ENCODE assay signal across 24 cellular contexts in genomic region chr3:112736386-112736785, GRCh38.
DNase-seq lines count a peak whose midpoint lies in the region; ATAC-seq and TF ChIP-seq lines count a peak whose summit lies in the region.
"Had no signal": no experiment of that assay in that cellular context is flagged by ENCODE, and none has a peak within 500 bp of the region (broad histone marks: within the 10 kb centered on the region; RNA-seq: fewer than 3 reads in every experiment).

No MANE protein-coding gene starts in this region.

- WGBS in gastroesophageal sphincter (ENCODE audit: low coverage in 1 of 2), 2 donors: 74 to 81% methylated on average over 4 of the region's 5 CpGs

- DNase-seq in T-helper 2 cell treated with Interferon-gamma antibody and Interleukin-4, amounts not matched to agents 5 μg/mL and 100 μg/mL, for 36 hours (ENCODE audit: low spot score): no peak
- DNase-seq in T-helper 2 cell (no peak), amniotic stem cell (lab: John Stamatoyannopoulos, UW) (no peak), SKM-1 (lab: John Stamatoyannopoulos, UW; ENCODE audit: unreplicated experiment) (no peak)
- no peak for DNase-seq in CD4-positive, alpha-beta memory T cell
- no peak for DNase-seq in activated CD8-positive, alpha-beta T cell treated with anti-CD3 and anti-CD28 coated beads, Interleukin-2, amount 10 ng/mL, durations not matched to agents 7 days and 5 days
- no peak for DNase-seq in naive thymus-derived CD4-positive, alpha-beta T cell
- DNase-seq: 8988T; activated T-cell treated with anti-CD3 and anti-CD28 coated beads, Interleukin-2, amount 50 U/mL, for 4 hours; amygdala; heart left ventricle; Kasumi-1; left colon; NCI-H187 treated with DMSO at 0.1 percent for 48 hours; NCI-H2227 treated with DMSO at 0.1 percent for 48 hours; NCI-H748 treated with DMSO at 0.1 percent for 48 hours; retina; stimulated activated CD4-positive, alpha-beta T cell treated with anti-CD3 and anti-CD28 coated beads, Interleukin-2, amount 100 ng/mL, for 48 hours; stomach had no signal

- no peak overlapping the region for H3K4me3 ChIP-seq in CD4-positive, alpha-beta memory T cell (ENCODE audit: low read length in 2 of 2)
- no peak overlapping the region for H3K4me3 ChIP-seq in naive thymus-derived CD4-positive, alpha-beta T cell (ENCODE audit: low read length)
- H3K4me3 ChIP-seq in gastroesophageal sphincter: no peak overlapping the region
- H3K4me3 ChIP-seq: GM23338, heart left ventricle, stomach, tibial nerve had no signal

- H3K4me3 Mint-ChIP-seq in T-helper 2 cell treated with Interferon-gamma antibody and Interleukin-4, amounts not matched to agents 5 μg/mL and 100 μg/mL, for 36 hours: peak overlapping the region; percentile 29
- H3K4me3 Mint-ChIP-seq in CD4-positive, alpha-beta memory T cell: peak overlapping the region in 3 of 8 donors; percentile 16 to 70 (median 52)
- no peak overlapping the region for H3K4me3 Mint-ChIP-seq in activated CD8-positive, alpha-beta T cell treated with anti-CD3 and anti-CD28 coated beads, Interleukin-2, amount 10 ng/mL, durations not matched to agents 7 days and 5 days
- H3K4me3 Mint-ChIP-seq in naive thymus-derived CD4-positive, alpha-beta T cell: peak overlapping the region in 8 of 10 donors; percentile 31 to 62 (median 50)
- H3K4me3 Mint-ChIP-seq: activated T-cell treated with anti-CD3 and anti-CD28 coated beads, Interleukin-2, amount 50 U/mL, for 4 hours; B cell; GM23338; memory B cell had no signal

- no peak for TF ChIP-seq POLR2A in gastroesophageal sphincter (IDR thresholded peaks at IDR 0.05)

- no peak for TF ChIP-seq CTCF in gastroesophageal sphincter (IDR thresholded peaks at IDR 0.05)

- H3K4me1 Mint-ChIP-seq in T-helper 2 cell treated with Interferon-gamma antibody and Interleukin-4, amounts not matched to agents 5 μg/mL and 100 μg/mL, for 36 hours (ENCODE audit: low read depth): peaks cover 58% of the 10 kb centered on the region
- H3K4me1 Mint-ChIP-seq in CD4-positive, alpha-beta memory T cell: peaks cover 45 to 66% (median 55%) of the 10 kb centered on the region in 4 donors
- peaks cover 59% of the 10 kb centered on the region for H3K4me1 Mint-ChIP-seq in activated CD8-positive, alpha-beta T cell treated with anti-CD3 and anti-CD28 coated beads, Interleukin-2, amount 10 ng/mL, durations not matched to agents 7 days and 5 days (ENCODE audit: low read depth)
- peaks cover 31 to 65% (median 61%) of the 10 kb centered on the region in 7 donors for H3K4me1 Mint-ChIP-seq in naive thymus-derived CD4-positive, alpha-beta T cell

- H3K36me3 ChIP-seq in CD4-positive, alpha-beta memory T cell (ENCODE audit: insufficient read depth, low read length): no peaks in the 10 kb centered on the region
- H3K36me3 ChIP-seq in naive thymus-derived CD4-positive, alpha-beta T cell (ENCODE audit: control insufficient read depth in 2 of 3, insufficient read depth in 3 of 3, low read length in 3 of 3): no peaks in the 10 kb centered on the region
- no peaks in the 10 kb centered on the region for H3K36me3 ChIP-seq in gastroesophageal sphincter
- H3K36me3 ChIP-seq: heart left ventricle, stomach, tibial nerve had no signal

- peaks cover 71% of the 10 kb centered on the region for H3K4me1 ChIP-seq in CD4-positive, alpha-beta memory T cell (ENCODE audit: insufficient read depth, low read length)
- H3K4me1 ChIP-seq in naive thymus-derived CD4-positive, alpha-beta T cell (ENCODE audit: control insufficient read depth in 2 of 2, insufficient read depth in 2 of 2, low read length in 2 of 2): peaks cover 39 to 55% of the 10 kb centered on the region in 2 donors
- H3K4me1 ChIP-seq in gastroesophageal sphincter: no peaks in the 10 kb centered on the region

- H3K27me3 ChIP-seq in CD4-positive, alpha-beta memory T cell (ENCODE audit: insufficient read depth, low read length): no peaks in the 10 kb centered on the region
- no peaks in the 10 kb centered on the region for H3K27me3 ChIP-seq in naive thymus-derived CD4-positive, alpha-beta T cell (ENCODE audit: control insufficient read depth in 2 of 2, insufficient read depth in 2 of 2, low read length in 2 of 2)
- H3K27me3 ChIP-seq in gastroesophageal sphincter: no peaks in the 10 kb centered on the region
- H3K27me3 ChIP-seq: heart left ventricle, stomach, tibial nerve had no signal

- no peaks in the 10 kb centered on the region for H3K36me3 Mint-ChIP-seq in T-helper 2 cell treated with Interferon-gamma antibody and Interleukin-4, amounts not matched to agents 5 μg/mL and 100 μg/mL, for 36 hours (ENCODE audit: low read depth)
- H3K36me3 Mint-ChIP-seq in CD4-positive, alpha-beta memory T cell: no peaks in the 10 kb centered on the region
- peaks cover 2% of the 10 kb centered on the region for H3K36me3 Mint-ChIP-seq in activated CD8-positive, alpha-beta T cell treated with anti-CD3 and anti-CD28 coated beads, Interleukin-2, amount 10 ng/mL, durations not matched to agents 7 days and 5 days (ENCODE audit: low read depth)
- peaks cover 0 to 8% (median 0%) of the 10 kb centered on the region in 5 donors for H3K36me3 Mint-ChIP-seq in naive thymus-derived CD4-positive, alpha-beta T cell
- H3K36me3 Mint-ChIP-seq: memory B cell had no signal

- no peak for TF ChIP-seq EP300 in gastroesophageal sphincter (IDR thresholded peaks at IDR 0.05)

- H3K27me3 Mint-ChIP-seq in T-helper 2 cell treated with Interferon-gamma antibody and Interleukin-4, amounts not matched to agents 5 μg/mL and 100 μg/mL, for 36 hours (ENCODE audit: low read depth): no peaks in the 10 kb centered on the region
- H3K27me3 Mint-ChIP-seq in CD4-positive, alpha-beta memory T cell: no peaks in the 10 kb centered on the region
- no peaks in the 10 kb centered on the region for H3K27me3 Mint-ChIP-seq in activated CD8-positive, alpha-beta T cell treated with anti-CD3 and anti-CD28 coated beads, Interleukin-2, amount 10 ng/mL, durations not matched to agents 7 days and 5 days (ENCODE audit: low read depth)
- no peaks in the 10 kb centered on the region for H3K27me3 Mint-ChIP-seq in naive thymus-derived CD4-positive, alpha-beta T cell
- H3K27me3 Mint-ChIP-seq: B cell, memory B cell had no signal

- no peaks in the 10 kb centered on the region for H3K9me3 ChIP-seq in CD4-positive, alpha-beta memory T cell (ENCODE audit: control insufficient read depth in 1 of 2, low read length in 2 of 2)
- H3K9me3 ChIP-seq in naive thymus-derived CD4-positive, alpha-beta T cell (ENCODE audit: control insufficient read depth in 2 of 3, low read length in 3 of 3): no peaks in the 10 kb centered on the region
- no peaks in the 10 kb centered on the region for H3K9me3 ChIP-seq in gastroesophageal sphincter
- H3K9me3 ChIP-seq: heart left ventricle, stomach, tibial nerve had no signal

- H3K27ac ChIP-seq in CD4-positive, alpha-beta memory T cell (ENCODE audit: low read depth, low read length): no peak overlapping the region
- H3K27ac ChIP-seq in naive thymus-derived CD4-positive, alpha-beta T cell (ENCODE audit: low read depth, low read length): peak overlapping the region; percentile 2
- no peak overlapping the region for H3K27ac ChIP-seq in gastroesophageal sphincter
- H3K27ac ChIP-seq: heart left ventricle, stomach, tibial nerve had no signal

- H3K9me3 Mint-ChIP-seq in T-helper 2 cell treated with Interferon-gamma antibody and Interleukin-4, amounts not matched to agents 5 μg/mL and 100 μg/mL, for 36 hours: no peaks in the 10 kb centered on the region
- no peaks in the 10 kb centered on the region for H3K9me3 Mint-ChIP-seq in CD4-positive, alpha-beta memory T cell
- no peaks in the 10 kb centered on the region for H3K9me3 Mint-ChIP-seq in activated CD8-positive, alpha-beta T cell treated with anti-CD3 and anti-CD28 coated beads, Interleukin-2, amount 10 ng/mL, durations not matched to agents 7 days and 5 days (ENCODE audit: insufficient read depth)
- H3K9me3 Mint-ChIP-seq in naive thymus-derived CD4-positive, alpha-beta T cell: no peaks in the 10 kb centered on the region
- H3K9me3 Mint-ChIP-seq: activated T-cell treated with anti-CD3 and anti-CD28 coated beads, Interleukin-2, amount 50 U/mL, for 4 hours; GM23338; memory B cell had no signal

- ATAC-seq in activated CD8-positive, alpha-beta T cell treated with anti-CD3 and anti-CD28 coated beads, Interleukin-2, amount 10 ng/mL, durations not matched to agents 7 days and 5 days: no peak
- no peak for ATAC-seq in naive thymus-derived CD4-positive, alpha-beta T cell
- no peak for ATAC-seq in gastroesophageal sphincter
- ATAC-seq: GM23338, heart left ventricle, left colon had no signal

- POLR2A ChIA-PET in CD4-positive, alpha-beta memory T cell (lab: Charles Lee; ENCODE audit: partially characterized antibody): interaction anchor here (0.6 to 4.7 kb wide), 18 partner anchors 11 to 601 kb away, joined by 3 to 35 read pairs (median 7); partner anchors contain the start of gene CD200R1
- POLR2A ChIA-PET in activated CD8-positive, alpha-beta T cell treated with anti-CD3 and anti-CD28 coated beads, Interleukin-2, amount 10 ng/mL, durations not matched to agents 7 days and 5 days (lab: Charles Lee): no interaction called here
- POLR2A ChIA-PET in naive thymus-derived CD4-positive, alpha-beta T cell (lab: Charles Lee): interaction anchor here (0.8 kb wide), 2 partner anchors 10 to 15 kb away, joined by 3 to 4 read pairs; no protein-coding TSS in a partner anchor

- CTCF ChIA-PET in CD4-positive, alpha-beta memory T cell (lab: Charles Lee; ENCODE audit: partially characterized antibody): interaction anchor here (0.9 to 8.5 kb wide), 19 partner anchors 12 to 300 kb away, joined by 3 to 180 read pairs (median 9); partner anchors contain the start of genes CD200R1, CD200R1L and GTPBP8
- CTCF ChIA-PET in activated CD8-positive, alpha-beta T cell treated with anti-CD3 and anti-CD28 coated beads, Interleukin-2, amount 10 ng/mL, durations not matched to agents 7 days and 5 days (lab: Charles Lee): interaction anchor here (0.7 to 9.4 kb wide), 17 partner anchors 9 to 552 kb away, joined by 3 to 132 read pairs (median 4); partner anchors contain the start of genes CCDC80, CD200R1, CD200R1L and GTPBP8
- CTCF ChIA-PET in naive thymus-derived CD4-positive, alpha-beta T cell (lab: Charles Lee): interaction anchor here (0.7 to 5.8 kb wide), 13 partner anchors 10 to 552 kb away, joined by 3 to 72 read pairs (median 3); partner anchors contain the start of gene GTPBP8

- H3K27ac Mint-ChIP-seq in T-helper 2 cell treated with Interferon-gamma antibody and Interleukin-4, amounts not matched to agents 5 μg/mL and 100 μg/mL, for 36 hours: peak overlapping the region; percentile 80
- peak overlapping the region in 6 of 7 donors; percentile 73 to 93 (median 83) for H3K27ac Mint-ChIP-seq in CD4-positive, alpha-beta memory T cell
- peak overlapping the region; percentile 68 for H3K27ac Mint-ChIP-seq in activated CD8-positive, alpha-beta T cell treated with anti-CD3 and anti-CD28 coated beads, Interleukin-2, amount 10 ng/mL, durations not matched to agents 7 days and 5 days
- peak overlapping the region; percentile 57 to 86 (median 83) for H3K27ac Mint-ChIP-seq in naive thymus-derived CD4-positive, alpha-beta T cell
- H3K27ac Mint-ChIP-seq: B cell, GM23338, memory B cell had no signal

- intact Hi-C loops in CD4-positive, alpha-beta memory T cell (cut with micrococcal nuclease): loop anchor here (5.0 kb wide), 1 partner anchor 301 kb away; no protein-coding TSS in a partner anchor
- intact Hi-C loops in naive thymus-derived CD4-positive, alpha-beta T cell (cut with micrococcal nuclease): loop anchor here (2.0 to 10.0 kb wide), 3 partner anchors 60 to 548 kb away; no protein-coding TSS in a partner anchor
